In the genomic region with DNA sequence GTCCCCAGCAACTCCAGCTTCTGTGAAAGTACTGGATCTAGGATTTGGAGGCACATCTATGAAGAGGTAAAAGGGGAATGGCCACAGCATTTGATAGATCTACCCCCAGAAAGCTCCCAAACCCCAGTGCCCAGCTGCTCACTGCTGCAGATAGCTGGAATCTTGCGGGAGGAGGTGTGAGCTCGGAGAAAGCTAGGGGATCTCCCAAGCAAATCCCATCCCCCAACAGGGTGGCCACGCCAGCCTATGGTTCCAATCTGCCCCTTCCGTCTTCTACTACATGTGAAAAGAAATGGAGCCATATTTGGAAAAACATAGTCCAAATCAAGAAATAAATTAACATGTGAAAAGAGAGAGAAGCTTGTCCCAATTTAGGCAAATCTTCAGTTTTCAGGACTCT, we compare ENCODE assay signal across 1 cellular context.
TF ChIP-seq lines count a peak whose summit lies in the region.

No MANE protein-coding gene starts in this region.

TF ChIP-seq in GM23338, 12 proteins besides CTCF, POLR2A, EP300 and RAD21 (continued from another document):
- TF ChIP-seq, protein P1, sequence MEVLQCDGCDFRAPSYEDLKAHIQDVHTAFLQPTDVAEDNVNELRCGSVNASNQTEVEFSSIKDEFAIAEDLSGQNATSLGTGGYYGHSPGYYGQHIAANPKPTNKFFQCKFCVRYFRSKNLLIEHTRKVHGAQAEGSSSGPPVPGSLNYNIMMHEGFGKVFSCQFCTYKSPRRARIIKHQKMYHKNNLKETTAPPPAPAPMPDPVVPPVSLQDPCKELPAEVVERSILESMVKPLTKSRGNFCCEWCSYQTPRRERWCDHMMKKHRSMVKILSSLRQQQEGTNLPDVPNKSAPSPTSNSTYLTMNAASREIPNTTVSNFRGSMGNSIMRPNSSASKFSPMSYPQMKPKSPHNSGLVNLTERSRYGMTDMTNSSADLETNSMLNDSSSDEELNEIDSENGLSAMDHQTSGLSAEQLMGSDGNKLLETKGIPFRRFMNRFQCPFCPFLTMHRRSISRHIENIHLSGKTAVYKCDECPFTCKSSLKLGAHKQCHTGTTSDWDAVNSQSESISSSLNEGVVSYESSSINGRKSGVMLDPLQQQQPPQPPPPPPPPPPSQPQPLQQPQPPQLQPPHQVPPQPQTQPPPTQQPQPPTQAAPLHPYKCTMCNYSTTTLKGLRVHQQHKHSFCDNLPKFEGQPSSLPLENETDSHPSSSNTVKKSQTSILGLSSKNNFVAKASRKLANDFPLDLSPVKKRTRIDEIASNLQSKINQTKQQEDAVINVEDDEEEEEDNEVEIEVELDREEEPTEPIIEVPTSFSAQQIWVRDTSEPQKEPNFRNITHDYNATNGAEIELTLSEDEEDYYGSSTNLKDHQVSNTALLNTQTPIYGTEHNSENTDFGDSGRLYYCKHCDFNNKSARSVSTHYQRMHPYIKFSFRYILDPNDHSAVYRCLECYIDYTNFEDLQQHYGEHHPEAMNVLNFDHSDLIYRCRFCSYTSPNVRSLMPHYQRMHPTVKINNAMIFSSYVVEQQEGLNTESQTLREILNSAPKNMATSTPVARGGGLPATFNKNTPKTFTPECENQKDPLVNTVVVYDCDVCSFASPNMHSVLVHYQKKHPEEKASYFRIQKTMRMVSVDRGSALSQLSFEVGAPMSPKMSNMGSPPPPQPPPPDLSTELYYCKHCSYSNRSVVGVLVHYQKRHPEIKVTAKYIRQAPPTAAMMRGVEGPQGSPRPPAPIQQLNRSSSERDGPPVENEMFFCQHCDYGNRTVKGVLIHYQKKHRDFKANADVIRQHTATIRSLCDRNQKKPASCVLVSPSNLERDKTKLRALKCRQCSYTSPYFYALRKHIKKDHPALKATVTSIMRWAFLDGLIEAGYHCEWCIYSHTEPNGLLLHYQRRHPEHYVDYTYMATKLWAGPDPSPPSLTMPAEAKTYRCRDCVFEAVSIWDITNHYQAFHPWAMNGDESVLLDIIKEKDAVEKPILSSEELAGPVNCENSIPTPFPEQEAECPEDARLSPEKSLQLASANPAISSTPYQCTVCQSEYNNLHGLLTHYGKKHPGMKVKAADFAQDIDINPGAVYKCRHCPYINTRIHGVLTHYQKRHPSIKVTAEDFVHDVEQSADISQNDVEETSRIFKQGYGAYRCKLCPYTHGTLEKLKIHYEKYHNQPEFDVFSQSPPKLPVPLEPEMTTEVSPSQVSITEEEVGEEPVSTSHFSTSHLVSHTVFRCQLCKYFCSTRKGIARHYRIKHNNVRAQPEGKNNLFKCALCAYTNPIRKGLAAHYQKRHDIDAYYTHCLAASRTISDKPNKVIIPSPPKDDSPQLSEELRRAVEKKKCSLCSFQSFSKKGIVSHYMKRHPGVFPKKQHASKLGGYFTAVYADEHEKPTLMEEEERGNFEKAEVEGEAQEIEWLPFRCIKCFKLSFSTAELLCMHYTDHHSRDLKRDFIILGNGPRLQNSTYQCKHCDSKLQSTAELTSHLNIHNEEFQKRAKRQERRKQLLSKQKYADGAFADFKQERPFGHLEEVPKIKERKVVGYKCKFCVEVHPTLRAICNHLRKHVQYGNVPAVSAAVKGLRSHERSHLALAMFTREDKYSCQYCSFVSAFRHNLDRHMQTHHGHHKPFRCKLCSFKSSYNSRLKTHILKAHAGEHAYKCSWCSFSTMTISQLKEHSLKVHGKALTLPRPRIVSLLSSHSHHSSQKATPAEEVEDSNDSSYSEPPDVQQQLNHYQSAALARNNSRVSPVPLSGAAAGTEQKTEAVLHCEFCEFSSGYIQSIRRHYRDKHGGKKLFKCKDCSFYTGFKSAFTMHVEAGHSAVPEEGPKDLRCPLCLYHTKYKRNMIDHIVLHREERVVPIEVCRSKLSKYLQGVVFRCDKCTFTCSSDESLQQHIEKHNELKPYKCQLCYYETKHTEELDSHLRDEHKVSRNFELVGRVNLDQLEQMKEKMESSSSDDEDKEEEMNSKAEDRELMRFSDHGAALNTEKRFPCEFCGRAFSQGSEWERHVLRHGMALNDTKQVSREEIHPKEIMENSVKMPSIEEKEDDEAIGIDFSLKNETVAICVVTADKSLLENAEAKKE (CRISPR knock-in tag; IDR thresholded peaks at IDR 0.05), result no peak
- no peak for TF ChIP-seq NANOG (IDR thresholded peaks at IDR 0.05; ENCODE audit: borderline replicate concordance)
- no peak for TF ChIP-seq ZNF331 (CRISPR knock-in tag; IDR thresholded peaks at IDR 0.05; ENCODE audit: low read depth)
- TF ChIP-seq, protein P2, sequence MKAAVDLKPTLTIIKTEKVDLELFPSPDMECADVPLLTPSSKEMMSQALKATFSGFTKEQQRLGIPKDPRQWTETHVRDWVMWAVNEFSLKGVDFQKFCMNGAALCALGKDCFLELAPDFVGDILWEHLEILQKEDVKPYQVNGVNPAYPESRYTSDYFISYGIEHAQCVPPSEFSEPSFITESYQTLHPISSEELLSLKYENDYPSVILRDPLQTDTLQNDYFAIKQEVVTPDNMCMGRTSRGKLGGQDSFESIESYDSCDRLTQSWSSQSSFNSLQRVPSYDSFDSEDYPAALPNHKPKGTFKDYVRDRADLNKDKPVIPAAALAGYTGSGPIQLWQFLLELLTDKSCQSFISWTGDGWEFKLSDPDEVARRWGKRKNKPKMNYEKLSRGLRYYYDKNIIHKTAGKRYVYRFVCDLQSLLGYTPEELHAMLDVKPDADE (IDR thresholded peaks at IDR 0.05), result no peak
